In genomic region chr7:32891046-32891799, GRCh38 we compare ENCODE assay signal across 8 cellular contexts. TPM values are rescaled to one million over a fixed set of nuclear protein-coding genes. Genes with fewer than 3 reads are reported as not detected.
A peak's percentile ranks its signal among the peaks of the same experiment; 100 is the strongest.
DNase-seq lines count a peak whose midpoint lies in the region; ATAC-seq, FAIRE-seq and TF ChIP-seq lines count a peak whose summit lies in the region.

Gene KBTBD2, minus strand, starts transcription at chr7:32891760. Its CDS starts 12,156 bp downstream, at chr7:32879604.

- ATAC-seq in DND-41 (ENCODE audit: insufficient read depth, low read depth), result peak; percentile 65
- ATAC-seq in GM21576 (IDR thresholded peaks at IDR 0.05; ENCODE audit: unreplicated experiment), result peak; percentile 58

- H2AFZ ChIP-seq in DND-41 (ENCODE audit: low read depth, low read length), result peak within 1 kb of the TSS; percentile 79

- TF ChIP-seq CTCF in DND-41 (IDR thresholded peaks at IDR 0.05; ENCODE audit: borderline replicate concordance, extremely low read depth, low read length, poor library complexity, severe bottlenecking), result no peak
- TF ChIP-seq CTCF in neutrophil (IDR thresholded peaks at IDR 0.05), result no peak
- TF ChIP-seq CTCF in subcutaneous adipose tissue (IDR thresholded peaks at IDR 0.05; ENCODE audit: low read depth), result no peak

- H3K9ac ChIP-seq in DND-41 (ENCODE audit: low read depth, low read length), result peak within 1 kb of the TSS; percentile 81

- H3K4me1 ChIP-seq in DND-41 (ENCODE audit: insufficient read depth, low read length) (peaks cover 46% of the 10 kb centered on the region), neutrophil (ENCODE audit: control insufficient read depth in 1 of 2, insufficient read depth in 1 of 2, low read depth in 1 of 2, low read length in 1 of 2) (peaks cover 39 to 47% of the 10 kb centered on the region in 2 experiments)

- H3K9me3 ChIP-seq in DND-41 (ENCODE audit: insufficient read depth, low read length, severe bottlenecking) (no peaks in the 10 kb centered on the region), neutrophil (no peaks in the 10 kb centered on the region)

- peak within 1 kb of the TSS; percentile 96 to 98 for H3K4me3 ChIP-seq in DND-41 (ENCODE audit: low read depth in 1 of 2, low read length in 2 of 2)
- H3K4me3 ChIP-seq in neutrophil (ENCODE audit: low read depth in 1 of 2, low read length in 1 of 2), result peak within 1 kb of the TSS; percentile 86 to 96

- FAIRE-seq in frontal cortex (lab: Jason Lieb, UNC), result no peak

- no peak for TF ChIP-seq RAD21 in Ishikawa (IDR thresholded peaks at IDR 0.05; ENCODE audit: low read depth)

- DNase-seq in DND-41 (peak; percentile 83), SIG-M5 treated with dmso at 0.1 percent for 504 hours (lab: John Stamatoyannopoulos, UW; ENCODE audit: unreplicated experiment) (peak; percentile 86), frontal cortex (ENCODE audit: low spot score in 2 of 2) (peak; percentile 37 to 65)
- peak; percentile 68 for DNase-seq in activated gamma-delta T cell treated with anti-CD3 and anti-CD28 coated beads, Interleukin-2, amount 50 U/mL, for 16 hours (ENCODE audit: low read depth)

- peaks cover 54% of the 10 kb centered on the region for H3K79me2 ChIP-seq in DND-41 (ENCODE audit: insufficient read depth, low read length)

- H3K27ac ChIP-seq in DND-41 (ENCODE audit: low read length) (peak within 1 kb of the TSS; percentile 97), neutrophil (peak within 1 kb of the TSS; percentile 100)

- peaks cover 40% of the 10 kb centered on the region for H4K20me1 ChIP-seq in DND-41 (ENCODE audit: insufficient read depth, low read length)

- peaks cover 5% of the 10 kb centered on the region; the same call in 1 of the 2 replicates for H3K36me3 ChIP-seq in DND-41 (ENCODE audit: insufficient read depth, low read length)
- H3K36me3 ChIP-seq in neutrophil, result no peaks in the 10 kb centered on the region

- no peaks in the 10 kb centered on the region for H3K27me3 ChIP-seq in DND-41 (ENCODE audit: insufficient read depth, low read length, poor library complexity)
- H3K27me3 ChIP-seq in neutrophil, result no peaks in the 10 kb centered on the region

- peak; percentile 20; the same call in 1 of the 2 replicates for TF ChIP-seq EP300 in Ishikawa (IDR thresholded peaks at IDR 0.05; ENCODE audit: borderline replicate concordance)

- H3K4me2 ChIP-seq in DND-41 (ENCODE audit: insufficient read depth, low read length), result peak within 1 kb of the TSS; percentile 92

TF ChIP-seq in Ishikawa, 13 proteins besides CTCF, POLR2A, EP300 and RAD21:
- TF ChIP-seq YY1 (IDR thresholded peaks at IDR 0.05; ENCODE audit: low read depth), result no peak
- peak; percentile 27; the same call in 1 of the 2 replicates for TF ChIP-seq TAF1 (IDR thresholded peaks at IDR 0.05; ENCODE audit: low read depth)
- peak; percentile 63; the same call in 1 of the 2 replicates for TF ChIP-seq FOXM1 (IDR thresholded peaks at IDR 0.05; ENCODE audit: borderline replicate concordance, low read depth)

RNA-seq across cellular contexts. Expression of gene KBTBD2, which starts in this region (rescaled TPM):
- total RNA-seq in frontal cortex (117 TPM), subcutaneous adipose tissue (10 to 100 TPM; 38.0 to 64.3 (median 40.9) TPM)

Comparison
In these comparisons a context has a peak if more than half of its experiments do, and no peak if none do; other contexts are left out.
1. Peak in every context shown above with its lines: DNase-seq, ATAC-seq, H3K4me3 ChIP-seq and H3K27ac ChIP-seq.